8 cellular contexts compared by ENCODE assay signal in the genomic region with DNA sequence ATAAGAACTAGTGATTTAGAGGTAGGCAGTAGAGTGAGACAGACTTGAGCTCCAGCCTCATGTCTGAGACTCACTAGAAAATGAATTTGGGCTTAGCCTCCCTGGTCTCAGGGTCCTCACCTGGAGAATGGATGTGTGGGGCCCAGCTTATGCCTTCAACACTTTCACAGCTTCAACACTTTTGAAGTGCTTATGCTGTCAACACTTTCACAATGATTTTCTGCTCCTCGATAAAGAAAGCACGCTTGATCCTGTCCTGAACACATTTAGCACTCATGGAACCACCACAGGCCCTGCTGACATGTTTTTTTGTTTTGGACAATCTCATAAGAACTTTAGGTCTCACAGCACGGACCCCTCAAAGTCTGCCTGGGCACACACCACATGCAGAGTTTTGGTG.
"Had no signal": no experiment of that assay in that cellular context is flagged by ENCODE, and none has a peak within 500 bp of the region (broad histone marks: within the 10 kb centered on the region; RNA-seq: fewer than 3 reads in every experiment).

No MANE protein-coding gene starts in this region.

- H3K27ac Mint-ChIP-seq: HFFc6 had no signal

- H3K9me3 ChIP-seq: HAP-1 had no signal

- H3K4me1 ChIP-seq: HAP-1 had no signal

- H3K9me3 Mint-ChIP-seq: HFFc6 had no signal

- H3K36me3 ChIP-seq: HAP-1 had no signal

- H3K27ac ChIP-seq: GM23248 had no signal

- H3K4me3 ChIP-seq: GM23248, HAP-1, K562 had no signal

- ATAC-seq: HCT116, K562 had no signal

- DNase-seq: GM23248, GOT3, H7, HFFc6, IMR-90 had no signal
